ENCODE assay signal across 27 cellular contexts in the genomic region with DNA sequence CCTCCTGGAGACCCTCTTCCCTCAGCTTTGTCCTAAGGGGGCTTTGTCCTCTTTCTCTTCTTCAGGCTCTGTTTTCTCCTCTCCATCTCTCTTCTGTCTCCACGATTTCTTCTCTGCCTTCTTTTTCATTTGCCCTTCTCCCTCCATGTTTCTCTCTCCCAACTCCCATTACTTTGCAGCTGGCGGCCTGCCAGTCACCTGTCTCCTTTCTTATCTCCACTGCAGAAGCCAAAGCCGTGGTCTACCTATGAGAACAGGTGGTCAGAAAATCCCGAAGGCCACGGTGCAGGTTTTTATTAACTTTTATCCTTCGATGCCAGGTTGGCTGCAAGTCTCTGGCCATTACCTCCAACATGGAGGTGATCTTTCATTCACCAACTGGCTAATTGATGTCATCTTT. TPM values are rescaled to one million over a fixed set of nuclear protein-coding genes. Genes with fewer than 3 reads are reported as not detected.
A peak's percentile ranks its signal among the peaks of the same experiment; 100 is the strongest.
DNase-seq lines count a peak whose midpoint lies in the region; ATAC-seq, FAIRE-seq and TF ChIP-seq lines count a peak whose summit lies in the region.
"Had no signal": no experiment of that assay in that cellular context is flagged by ENCODE, and none has a peak within 500 bp of the region (broad histone marks: within the 10 kb centered on the region; RNA-seq: fewer than 3 reads in every experiment).

No MANE protein-coding gene starts in this region.

- H3K27me3 Mint-ChIP-seq in GM23338 (ENCODE audit: insufficient read depth, low read depth, poor library complexity) (peaks cover 15% of the 10 kb centered on the region), astrocyte (ENCODE audit: low read depth, unreplicated experiment) (no peaks in the 10 kb centered on the region)
- H3K27me3 Mint-ChIP-seq in stimulated activated naive CD8-positive, alpha-beta T cell treated with anti-CD3 and anti-CD28 coated beads, Interleukin-15, amount 100 ng/mL, for 72 hours, result peaks cover 17% of the 10 kb centered on the region

- no peak overlapping the region for H3K27ac ChIP-seq in GM23338 (ENCODE audit: low read depth)
- H3K27ac ChIP-seq in astrocyte (ENCODE audit: low read depth, low read length), result no peak overlapping the region
- no peak overlapping the region for H3K27ac ChIP-seq in pancreas
- H3K27ac ChIP-seq: C4-2B, hepatocyte had no signal

- peak overlapping the region; percentile 69; the same call in 1 of the 2 replicates for H2AFZ ChIP-seq in GM23338
- no peak overlapping the region for H2AFZ ChIP-seq in astrocyte (ENCODE audit: low read depth, low read length)
- H2AFZ ChIP-seq: hepatocyte had no signal

- H3K27ac Mint-ChIP-seq in GM23338 (no peak overlapping the region), astrocyte (ENCODE audit: unreplicated experiment) (peak overlapping the region; percentile 27)
- H3K27ac Mint-ChIP-seq in stimulated activated naive CD8-positive, alpha-beta T cell treated with anti-CD3 and anti-CD28 coated beads, Interleukin-15, amount 100 ng/mL, for 72 hours, result peak overlapping the region in 1 of 2 donors; percentile 10
- H3K27ac Mint-ChIP-seq: activated naive CD8-positive, alpha-beta T cell; activated T-cell treated with anti-CD3 and anti-CD28 coated beads, Interleukin-2, amount 50 U/mL, for 72 hours; immature natural killer cell; natural killer cell treated with Interleukin-12 subunit alpha and Interleukin-12 subunit beta and Interleukin-15 and Interleukin-18, amount 100 ng/mL, for 72 hours; T-cell had no signal

- H3F3A ChIP-seq in GM23338 (replicated peaks; ENCODE audit: low read depth), result no peaks in the 10 kb centered on the region

- H3K4me1 ChIP-seq in GM23338 (ENCODE audit: insufficient read depth), result peaks cover 12% of the 10 kb centered on the region; the same call in 1 of the 2 replicates
- peaks cover 26% of the 10 kb centered on the region for H3K4me1 ChIP-seq in astrocyte (ENCODE audit: insufficient read depth, low read length)
- H3K4me1 ChIP-seq in pancreas, result no peaks in the 10 kb centered on the region

- H3K36me3 ChIP-seq in GM23338 (ENCODE audit: insufficient read depth), result no peaks in the 10 kb centered on the region
- H3K36me3 ChIP-seq in astrocyte (ENCODE audit: insufficient read depth, low read length), result no peaks in the 10 kb centered on the region
- no peaks in the 10 kb centered on the region for H3K36me3 ChIP-seq in pancreas

- H3K4me1 Mint-ChIP-seq in GM23338, result peaks cover 21% of the 10 kb centered on the region
- peaks cover 36% of the 10 kb centered on the region for H3K4me1 Mint-ChIP-seq in astrocyte (ENCODE audit: low read depth, unreplicated experiment)
- no peaks in the 10 kb centered on the region for H3K4me1 Mint-ChIP-seq in stimulated activated naive CD8-positive, alpha-beta T cell treated with anti-CD3 and anti-CD28 coated beads, Interleukin-15, amount 100 ng/mL, for 72 hours
- H3K4me1 Mint-ChIP-seq: immature natural killer cell, T-cell had no signal

- H3K27me3 ChIP-seq in GM23338 (ENCODE audit: insufficient read depth) (no peaks in the 10 kb centered on the region), astrocyte (ENCODE audit: insufficient read depth, low read length) (no peaks in the 10 kb centered on the region), pancreas (no peaks in the 10 kb centered on the region)
- H3K27me3 ChIP-seq: hepatocyte had no signal

- H3K36me3 Mint-ChIP-seq in GM23338 (ENCODE audit: low read depth), result no peaks in the 10 kb centered on the region; the same call in 2 of the 3 replicates
- no peaks in the 10 kb centered on the region for H3K36me3 Mint-ChIP-seq in astrocyte (ENCODE audit: low read depth, unreplicated experiment)
- H3K36me3 Mint-ChIP-seq: activated naive CD8-positive, alpha-beta T cell; immature natural killer cell; natural killer cell treated with Interleukin-12 subunit alpha and Interleukin-12 subunit beta and Interleukin-15 and Interleukin-18, amount 100 ng/mL, for 72 hours; T-cell had no signal

- H3K9ac ChIP-seq in astrocyte (ENCODE audit: low read length), result no peak overlapping the region

- H3K9me3 ChIP-seq in astrocyte (ENCODE audit: insufficient read depth, low read depth, low read length), result no peaks in the 10 kb centered on the region
- no peaks in the 10 kb centered on the region for H3K9me3 ChIP-seq in pancreas

- ATAC-seq in GM23338 (no peak), pancreas (peak in 3 of 4 donors; percentile 59 to 88 (median 75)), HG03460 (IDR thresholded peaks at IDR 0.05; ENCODE audit: unreplicated experiment) (no peak)
- ATAC-seq in stimulated activated naive CD8-positive, alpha-beta T cell treated with anti-CD3 and anti-CD28 coated beads, Interleukin-15, amount 100 ng/mL, for 72 hours, result no peak
- ATAC-seq: activated T-cell treated with anti-CD3 and anti-CD28 coated beads, Interleukin-2, amount 50 U/mL, for 72 hours; esophagus mucosa; left lobe of liver; natural killer cell treated with Interleukin-12 subunit alpha and Interleukin-12 subunit beta and Interleukin-15 and Interleukin-18, amount 100 ng/mL, for 72 hours; T-cell had no signal

- H3K9me3 Mint-ChIP-seq in GM23338 (no peaks in the 10 kb centered on the region), astrocyte (ENCODE audit: unreplicated experiment) (peaks cover 6% of the 10 kb centered on the region)
- H3K9me3 Mint-ChIP-seq in stimulated activated naive CD8-positive, alpha-beta T cell treated with anti-CD3 and anti-CD28 coated beads, Interleukin-15, amount 100 ng/mL, for 72 hours, result no peaks in the 10 kb centered on the region
- H3K9me3 Mint-ChIP-seq: activated T-cell treated with anti-CD3 and anti-CD28 coated beads, Interleukin-2, amount 50 U/mL, for 72 hours; H9; immature natural killer cell; natural killer cell treated with Interleukin-12 subunit alpha and Interleukin-12 subunit beta and Interleukin-15 and Interleukin-18, amount 100 ng/mL, for 72 hours; T-cell had no signal

- intact Hi-C loops in pancreas (cut with DNase I), result no loop called here

- FAIRE-seq in astrocyte (lab: Jason Lieb, UNC), result no peak
- no peak for FAIRE-seq in pancreas (lab: Jason Lieb, UNC)
- FAIRE-seq: G401.6, GM18507 had no signal

- 6 to 8% methylated on average over 6 of the region's 6 CpGs for WGBS in pancreas, 2 donors

- H3K4me3 ChIP-seq in GM23338, result no peak overlapping the region
- H3K4me3 ChIP-seq in astrocyte (ENCODE audit: insufficient read depth, low read depth, low read length), result no peak overlapping the region
- no peak overlapping the region for H3K4me3 ChIP-seq in pancreas
- H3K4me3 ChIP-seq: hepatocyte had no signal

- no peaks in the 10 kb centered on the region for H3K79me2 ChIP-seq in GM23338 (replicated peaks; ENCODE audit: insufficient read depth)
- no peaks in the 10 kb centered on the region for H3K79me2 ChIP-seq in astrocyte (ENCODE audit: insufficient read depth, low read length)
- H3K79me2 ChIP-seq: hepatocyte had no signal

- H3K4me3 Mint-ChIP-seq in GM23338 (no peak overlapping the region), astrocyte (ENCODE audit: unreplicated experiment) (no peak overlapping the region)
- H3K4me3 Mint-ChIP-seq in stimulated activated naive CD8-positive, alpha-beta T cell treated with anti-CD3 and anti-CD28 coated beads, Interleukin-15, amount 100 ng/mL, for 72 hours, result no peak overlapping the region
- H3K4me3 Mint-ChIP-seq: activated naive CD8-positive, alpha-beta T cell; activated T-cell treated with anti-CD3 and anti-CD28 coated beads, Interleukin-2, amount 50 U/mL, for 72 hours; H9; immature natural killer cell; natural killer cell treated with Interleukin-12 subunit alpha and Interleukin-12 subunit beta and Interleukin-15 and Interleukin-18, amount 100 ng/mL, for 72 hours; T-cell had no signal

- TF ChIP-seq CTCF in GM23338 (conservative IDR thresholded peaks at IDR 0.05; ENCODE audit: low read depth in 2 of 2), result no peak
- no peak for TF ChIP-seq CTCF in astrocyte (IDR thresholded peaks at IDR 0.05; ENCODE audit: insufficient read depth, low read depth, low read length)
- no peak for TF ChIP-seq CTCF in pancreas (IDR thresholded peaks at IDR 0.05)

- DNase-seq in NCI-H345 (lab: John Stamatoyannopoulos, UW) (peak; percentile 18), NCI-H345 treated with DMSO at 0.1 percent for 48 hours (lab: John Stamatoyannopoulos, UW; ENCODE audit: unreplicated experiment) (no peak), GM23338 (ENCODE audit: low spot score) (no peak), astrocyte (ENCODE audit: low read depth) (no peak), pancreas (peak; percentile 25 to 81 (median 62))
- no peak for DNase-seq in stimulated activated naive CD8-positive, alpha-beta T cell treated with anti-CD3 and anti-CD28 coated beads, Interleukin-15, amount 100 ng/mL, for 72 hours
- DNase-seq: activated CD4-positive, alpha-beta T cell treated with anti-CD3 and anti-CD28 coated beads for 1 hour; activated T-cell treated with anti-CD3 and anti-CD28 coated beads, Interleukin-2, amount 50 U/mL, for 72 hours; effector memory CD4-positive, alpha-beta T cell; H9; immature natural killer cell; NCI-H187; NCI-H526 treated with DMSO at 0.1 percent for 48 hours; stimulated activated CD8-positive, alpha-beta memory T cell treated with anti-CD3 and anti-CD28 coated beads, Interleukin-4, amount 100 ng/mL, for 48 hours; T-cell had no signal

- H4K20me1 ChIP-seq in GM23338 (replicated peaks; ENCODE audit: insufficient read depth) (no peaks in the 10 kb centered on the region), astrocyte (ENCODE audit: insufficient read depth, low read length) (no peaks in the 10 kb centered on the region)

- H3K9me2 ChIP-seq in GM23338 (ENCODE audit: insufficient read depth), result no peaks in the 10 kb centered on the region

- H3K4me2 ChIP-seq in GM23338 (no peak overlapping the region), astrocyte (ENCODE audit: low read length) (no peak overlapping the region)
- H3K4me2 ChIP-seq: hepatocyte had no signal

TF ChIP-seq in GM23338, 12 proteins besides CTCF, POLR2A, EP300 and RAD21:
- TF ChIP-seq ZNF331 (CRISPR knock-in tag; IDR thresholded peaks at IDR 0.05; ENCODE audit: low read depth), result no peak

RNA-seq across cellular contexts. Expression of a gene that starts 45.1 kb away (rescaled TPM):
- 7.6 and 14.8 TPM in 2 replicates for total RNA-seq in GM23338 (2014; rRNA removed; shearing (Covaris generic))
- polyA plus RNA-seq in GM23338 (2016; fragmentation: Nextera tagmentation; extraction: Ambion mirVana) (6.1 and 6.2 TPM in 2 replicates), pancreas (under 1 TPM; 0.16 to 0.91 TPM)
- total RNA-seq in astrocyte (95.7 and 97.6 TPM in 2 replicates), pancreas (1 to 10 TPM in 3 of 6 donors, under 1 TPM in 3; 0.57 to 3.6 (median 1.3) TPM)

RNA-seq across cellular contexts. Expression of a gene that starts 53.9 kb away (rescaled TPM):
- 17.2 and 23.8 TPM in 2 replicates for total RNA-seq in GM23338 (2014; rRNA removed; shearing (Covaris generic))
- polyA plus RNA-seq in GM23338 (2016; fragmentation: Nextera tagmentation; extraction: Ambion mirVana) (2.1 and 3.2 TPM in 2 replicates), pancreas (not detected)
- total RNA-seq in astrocyte (0.45 and 0.55 TPM in 2 replicates), pancreas (not detected)
- total RNA-seq: esophagus mucosa, left lobe of liver, M059J, mesenteric fat pad, ureter had no signal

Comparison
In these comparisons a context has a peak if more than half of its experiments do, and no peak if none do; other contexts are left out.
1. DNase-seq: peak in NCI-H345 (single experiment) and pancreas (6 of 6); none in NCI-H345 treated with DMSO at 0.1 percent for 48 hours (single experiment), GM23338 (single experiment), astrocyte (single experiment) and stimulated activated naive CD8-positive, alpha-beta T cell treated with anti-CD3 and anti-CD28 coated beads, Interleukin-15, amount 100 ng/mL, for 72 hours (0 of 2).
2. ATAC-seq: peak in pancreas (3 of 4); none in GM23338 (single experiment), stimulated activated naive CD8-positive, alpha-beta T cell treated with anti-CD3 and anti-CD28 coated beads, Interleukin-15, amount 100 ng/mL, for 72 hours (single experiment) and HG03460 (single experiment).
3. RNA of a gene that starts 53.9 kb away (total RNA-seq): 17.2 to 23.8 TPM in GM23338; 0.45 to 0.55 TPM in astrocyte and not detected in pancreas; every median in the first group is over 10 times any median in the second.